In genomic region chr13:24541476-24542352, GRCh38 we compare ENCODE assay signal across 8 cellular contexts. TPM values are rescaled to one million over a fixed set of nuclear protein-coding genes. Genes with fewer than 3 reads are reported as not detected.
A peak's percentile ranks its signal among the peaks of the same experiment; 100 is the strongest.
DNase-seq lines count a peak whose midpoint lies in the region; ATAC-seq, FAIRE-seq and TF ChIP-seq lines count a peak whose summit lies in the region.
"Not testable (repeated sequence)": the region's sequence is repeated elsewhere in the genome, so short reads cannot be mapped to it uniquely, and the experiment has no call there.

No MANE protein-coding gene starts in this region.

- POLR2A ChIA-PET in WTC11 (lab: Charles Lee): interaction anchor here (0.6 to 1.0 kb wide), 3 partner anchors 18 to 1982 kb away, joined by 3 to 5 read pairs (median 3); no protein-coding TSS in a partner anchor

- H3K36me3 Mint-ChIP-seq in CD14-positive monocyte, WTC11: not testable (repeated sequence)

- intact Hi-C loops in CD14-positive monocyte (cut with micrococcal nuclease); breast epithelium (cut with DNase I; ENCODE audit: low total_unique reads): not testable (repeated sequence)

- not testable (repeated sequence) for DNase-seq in CD14-positive monocyte (ENCODE audit: low spot score); breast epithelium (ENCODE audit: low spot score in 2 of 2)
- peak in 2 of 3 experiments; percentile 23 to 54 for DNase-seq in NCI-H1417 (lab: John Stamatoyannopoulos, UW)
- DNase-seq in WTC11 (ENCODE audit: low spot score): peak; percentile 48
- DNase-seq in cardiac muscle cell (ENCODE audit: low read depth in 1 of 2, low spot score in 1 of 2): peak; percentile 20 to 29
- DNase-seq in small intestine: peak; percentile 12

- TF ChIP-seq POLR2A in breast epithelium (IDR thresholded peaks at IDR 0.05): not testable (repeated sequence)

- not testable (repeated sequence) for TF ChIP-seq CTCF in CD14-positive monocyte (IDR thresholded peaks at IDR 0.05); WTC11 (IDR thresholded peaks at IDR 0.05); breast epithelium (IDR thresholded peaks at IDR 0.05); cardiac muscle cell (IDR thresholded peaks at IDR 0.05; ENCODE audit: low read depth, low read length)

- peak overlapping the region; percentile 82 to 92 for H3K4me3 Mint-ChIP-seq in CD14-positive monocyte
- H3K4me3 Mint-ChIP-seq in WTC11: peak overlapping the region; percentile 78

- H3K27me3 Mint-ChIP-seq in CD14-positive monocyte (ENCODE audit: low read depth in 3 of 3) (peaks cover 38 to 65% (median 39%) of the 10 kb centered on the region in 3 donors), WTC11 (ENCODE audit: low read depth) (peaks cover 35% of the 10 kb centered on the region)

- CTCF ChIA-PET in WTC11 (lab: Charles Lee): interaction anchor here (0.6 to 1.2 kb wide), 12 partner anchors 13 to 313 kb away, joined by 3 to 8 read pairs (median 3); partner anchors contain the start of gene ATP12A

- not testable (repeated sequence) for H3K4me1 Mint-ChIP-seq in CD14-positive monocyte, WTC11

- WGBS in small intestine, 3 donors: 4 to 7% (median 6%) methylated on average over 50 to 73 of the region's 73 CpGs

- FAIRE-seq in small intestine (lab: Jason Lieb, UNC): not testable (repeated sequence)

- H3K9me3 Mint-ChIP-seq in CD14-positive monocyte, WTC11: not testable (repeated sequence)

- ATAC-seq in GM21447 (IDR thresholded peaks at IDR 0.05; ENCODE audit: unreplicated experiment): peak; percentile 51
- ATAC-seq in WTC11: peak; percentile 62

- H3K4me3 ChIP-seq in breast epithelium (peak overlapping the region; percentile 37 to 68 (median 48)), cardiac muscle cell (peak overlapping the region; percentile 27), mononuclear cell (ENCODE audit: low read length) (peak overlapping the region; percentile 27), small intestine (ENCODE audit: low read depth in 1 of 2, low read length in 2 of 2) (peak overlapping the region in 1 of 2 donors; percentile 34)

- H3K27ac ChIP-seq in breast epithelium; cardiac muscle cell; small intestine (ENCODE audit: low read depth in 1 of 2, low read length in 1 of 2): not testable (repeated sequence)

- peak overlapping the region in 3 of 7 donors; percentile 33 to 87 (median 61) for H3K27ac Mint-ChIP-seq in CD14-positive monocyte
- H3K27ac Mint-ChIP-seq in WTC11: not testable (repeated sequence)

- H3K27me3 ChIP-seq in breast epithelium: peaks cover 0 to 15% of the 10 kb centered on the region in 2 donors
- peaks cover 51% of the 10 kb centered on the region for H3K27me3 ChIP-seq in cardiac muscle cell
- H3K27me3 ChIP-seq in mononuclear cell (ENCODE audit: insufficient read depth, low read length): peaks cover 29% of the 10 kb centered on the region
- not testable (repeated sequence) for H3K27me3 ChIP-seq in small intestine (ENCODE audit: control insufficient read depth in 2 of 2, insufficient read depth in 2 of 2, low read length in 2 of 2)

- H3K9me3 ChIP-seq in breast epithelium; cardiac muscle cell (ENCODE audit: low read depth); mononuclear cell (ENCODE audit: low read depth, low read length); small intestine (ENCODE audit: control insufficient read depth, low read depth): not testable (repeated sequence)

- not testable (repeated sequence) for H3K4me1 ChIP-seq in breast epithelium; cardiac muscle cell (ENCODE audit: low read depth); mononuclear cell (ENCODE audit: insufficient read depth, low read length); small intestine (ENCODE audit: control insufficient read depth in 2 of 2, insufficient read depth in 1 of 2, low read depth in 1 of 2, low read length in 1 of 2)

- H3K36me3 ChIP-seq in breast epithelium; cardiac muscle cell; small intestine (ENCODE audit: control insufficient read depth in 2 of 2, insufficient read depth in 2 of 2, low read length in 2 of 2): not testable (repeated sequence)

TF ChIP-seq in WTC11, 78 proteins besides CTCF, POLR2A, EP300 and RAD21 (continues in another document):
- peak; percentile 48; the same call in 1 of the 2 replicates for TF ChIP-seq TP53 (CRISPR knock-in tag; IDR thresholded peaks at IDR 0.05)
- peak; percentile 60; the same call in 1 of the 2 replicates for TF ChIP-seq E2F5 (CRISPR knock-in tag; IDR thresholded peaks at IDR 0.05)
- TF ChIP-seq ESRRA (CRISPR knock-in tag; IDR thresholded peaks at IDR 0.05; ENCODE audit: borderline replicate concordance): peak; percentile 45; the same call in 1 of the 2 replicates
- TF ChIP-seq MAX (CRISPR knock-in tag; IDR thresholded peaks at IDR 0.05): peak; percentile 77
- TF ChIP-seq RELA (CRISPR knock-in tag; IDR thresholded peaks at IDR 0.05; ENCODE audit: borderline replicate concordance): peak; percentile 21; the same call in 1 of the 2 replicates
- TF ChIP-seq ARID4B (CRISPR knock-in tag; IDR thresholded peaks at IDR 0.05; ENCODE audit: borderline replicate concordance): peak; percentile 29; the same call in 1 of the 2 replicates
- TF ChIP-seq FOXP1 (CRISPR knock-in tag; IDR thresholded peaks at IDR 0.05; ENCODE audit: borderline replicate concordance): 0 out of 2 replicates have a peak, but pooled peaks have one; percentile 48
- 0 out of 2 replicates have a peak, but pooled peaks have one; percentile 24 for TF ChIP-seq ZNF317 (CRISPR knock-in tag; IDR thresholded peaks at IDR 0.05; ENCODE audit: borderline replicate concordance, low read depth)

RNA-seq across cellular contexts. Expression of gene PARP4, which starts 29.1 kb away (rescaled TPM):
- polyA plus RNA-seq in CD14-positive monocyte: 10 to 100 TPM; 51.9 to 56.8 TPM
- total RNA-seq in WTC11 (2021): 30.0 to 32.0 TPM (median 30.7 TPM) in 3 replicates
- total RNA-seq in breast epithelium: 10 to 100 TPM; 54.1 to 67.0 (median 62.5) TPM
- total RNA-seq in cardiac muscle cell: 26.2 and 37.8 TPM in 2 replicates
- 20.4 and 25.1 TPM in 2 replicates for polyA plus RNA-seq in cardiac muscle cell
- 41.1 TPM for total RNA-seq in mononuclear cell
- 10 to 100 TPM; 30.0 to 74.0 (median 33.0) TPM for polyA plus RNA-seq in small intestine
